Comparison of ENCODE assay signal across 15 cellular contexts in genomic region chr1:22415489-22415888, GRCh38. TPM values are rescaled to one million over a fixed set of nuclear protein-coding genes. Genes with fewer than 3 reads are reported as not detected.
DNase-seq lines count a peak whose midpoint lies in the region; TF ChIP-seq lines count a peak whose summit lies in the region.
"Had no signal": no experiment of that assay in that cellular context is flagged by ENCODE, and none has a peak within 500 bp of the region (broad histone marks: within the 10 kb centered on the region; RNA-seq: fewer than 3 reads in every experiment).

No MANE protein-coding gene starts in this region.

- no peak overlapping the region for H2BK120ac ChIP-seq in mesenchymal stem cell (ENCODE audit: low read depth, low read length)

- intact Hi-C loops in thyroid gland (cut with DNase I) (loop anchor here (10.0 kb wide), 1 partner anchor 311 kb away; no protein-coding TSS in a partner anchor), uterus (cut with DNase I; ENCODE audit: low total_unique reads) (loop anchor here (5.0 kb wide), 1 partner anchor 227 kb away; the partner anchor contains the start of gene C1QC)

- H3K4me1 ChIP-seq in mesenchymal stem cell (ENCODE audit: control insufficient read depth, insufficient read depth, low read depth, low read length) = peaks cover 27% of the 10 kb centered on the region
- H3K4me1 ChIP-seq in thyroid gland = peaks cover 19 to 27% of the 10 kb centered on the region in 2 donors
- peaks cover 0 to 6% of the 10 kb centered on the region in 2 donors for H3K4me1 ChIP-seq in uterus
- H3K4me1 ChIP-seq: HAP-1 had no signal

- H3K27ac ChIP-seq in mesenchymal stem cell (ENCODE audit: low read length, poor library complexity, severe bottlenecking) (no peak overlapping the region), thyroid gland (peak overlapping the region in 2 of 3 donors; percentile 55 to 98), uterus (no peak overlapping the region)
- H3K27ac ChIP-seq: BLaER1, GM23248, HL-60 had no signal

- peak; percentile 46 for DNase-seq in activated CD8-positive, alpha-beta memory T cell treated with anti-CD3 and anti-CD28 coated beads for 24 hours
- no peak for DNase-seq in activated CD8-positive, alpha-beta memory T cell treated with anti-CD3 and anti-CD28 coated beads, Interleukin-2, amount 50 U/mL, for 4 hours
- DNase-seq in NCI-H69 (lab: John Stamatoyannopoulos, UW) (peak; percentile 8), mesenchymal stem cell (no peak), thyroid gland (no peak), NCI-H526 (lab: John Stamatoyannopoulos, UW) (no peak), uterus (no peak)
- DNase-seq in activated CD4-positive, alpha-beta T cell treated with anti-CD3 and anti-CD28 coated beads, Interleukin-2, amount 50 U/mL, for 4 hours = no peak
- DNase-seq: 8988T, Calu3, GM23248, IMR-90 had no signal

- no peak overlapping the region for H3K23ac ChIP-seq in mesenchymal stem cell (ENCODE audit: low read length in 2 of 2)

- no peak overlapping the region for H3K4me2 ChIP-seq in mesenchymal stem cell (ENCODE audit: low read length, poor library complexity, severe bottlenecking)
- H3K4me2 ChIP-seq: BLaER1 had no signal

- no peak overlapping the region for H2BK12ac ChIP-seq in mesenchymal stem cell (ENCODE audit: low read length in 2 of 2)

- no peak overlapping the region for H2BK5ac ChIP-seq in mesenchymal stem cell (ENCODE audit: low read depth, low read length, poor library complexity, severe bottlenecking)

- no peak for TF ChIP-seq POLR2A in thyroid gland (IDR thresholded peaks at IDR 0.05)
- no peak for TF ChIP-seq POLR2A in uterus (IDR thresholded peaks at IDR 0.05)

- H3K18ac ChIP-seq in mesenchymal stem cell (ENCODE audit: low read depth in 1 of 2, low read length in 2 of 2) = no peak overlapping the region

- peaks cover 0 to 13% of the 10 kb centered on the region in 2 experiments for H3K27me3 ChIP-seq in mesenchymal stem cell (ENCODE audit: control insufficient read depth in 1 of 2, insufficient read depth in 1 of 2, low read length in 2 of 2)
- no peaks in the 10 kb centered on the region for H3K27me3 ChIP-seq in thyroid gland
- H3K27me3 ChIP-seq in uterus = no peaks in the 10 kb centered on the region
- H3K27me3 ChIP-seq: BLaER1 had no signal

- no peak overlapping the region for H2BK15ac ChIP-seq in mesenchymal stem cell (ENCODE audit: low read depth, poor library complexity, severe bottlenecking)

- no peak overlapping the region for H3K9ac ChIP-seq in mesenchymal stem cell (ENCODE audit: low read length)
- H3K9ac ChIP-seq: BLaER1, GM23248 had no signal

- H3K9me3 ChIP-seq in mesenchymal stem cell (ENCODE audit: control insufficient read depth, low read length) (no peaks in the 10 kb centered on the region), thyroid gland (no peaks in the 10 kb centered on the region), uterus (no peaks in the 10 kb centered on the region)
- H3K9me3 ChIP-seq: BLaER1, HAP-1 had no signal

- H4K8ac ChIP-seq in mesenchymal stem cell (ENCODE audit: low read length) = no peak overlapping the region

- TF ChIP-seq CTCF in thyroid gland (IDR thresholded peaks at IDR 0.05) (no peak), uterus (IDR thresholded peaks at IDR 0.05) (no peak)

- H2AFZ ChIP-seq in mesenchymal stem cell (ENCODE audit: low read depth, low read length) = no peak overlapping the region
- H2AFZ ChIP-seq: GM23248 had no signal

- H3K36me3 ChIP-seq in mesenchymal stem cell (ENCODE audit: control insufficient read depth in 1 of 2, insufficient read depth in 2 of 2, low read depth in 1 of 2, low read length in 2 of 2) (no peaks in the 10 kb centered on the region), thyroid gland (no peaks in the 10 kb centered on the region), uterus (no peaks in the 10 kb centered on the region)
- H3K36me3 ChIP-seq: BLaER1, HAP-1 had no signal

- no peak overlapping the region for H3K4me3 ChIP-seq in mesenchymal stem cell (ENCODE audit: insufficient read depth in 1 of 2, low read depth in 1 of 2, low read length in 2 of 2)
- H3K4me3 ChIP-seq in thyroid gland (replicated peaks in 1 of 3) = no peak overlapping the region
- no peak overlapping the region for H3K4me3 ChIP-seq in uterus
- H3K4me3 ChIP-seq: BLaER1, GM23248, HAP-1 had no signal

- H3K4ac ChIP-seq in mesenchymal stem cell (ENCODE audit: low read depth in 1 of 2, low read length in 2 of 2) = no peak overlapping the region

- H3K14ac ChIP-seq in mesenchymal stem cell (ENCODE audit: low read length in 2 of 2) = no peak overlapping the region

- no peaks in the 10 kb centered on the region for H3K79me1 ChIP-seq in mesenchymal stem cell (replicated peaks; ENCODE audit: low read length, poor library complexity, severe bottlenecking)

- H4K91ac ChIP-seq in mesenchymal stem cell (ENCODE audit: low read length) = no peak overlapping the region

- peak overlapping the region; percentile 32 for H2AK5ac ChIP-seq in mesenchymal stem cell (ENCODE audit: low read length, severe bottlenecking)

- WGBS in mesenchymal stem cell = 91% methylated on average over 7 of the region's 7 CpGs
- 71 to 78% methylated on average over 4 to 5 of the region's 7 CpGs for WGBS in thyroid gland, 2 donors

RNA-seq across cellular contexts. Expression of gene ZBTB40, which starts 36.2 kb away (rescaled TPM):
- polyA plus RNA-seq in mesenchymal stem cell (2013, experiment 1 of 2) = 8.0 TPM
- polyA plus RNA-seq in mesenchymal stem cell (2013, experiment 2 of 2) = 7.1 TPM
- total RNA-seq in thyroid gland = 10 to 100 TPM; 18.7 to 30.1 (median 23.8) TPM
- total RNA-seq in uterus = 10 to 100 TPM in 3 of 4 donors, 1 to 10 TPM in 1; 8.2 to 34.2 (median 16.6) TPM

Comparison
In these comparisons a context has a peak if more than half of its experiments do, and no peak if none do; other contexts are left out.
1. DNase-seq: peak in activated CD8-positive, alpha-beta memory T cell treated with anti-CD3 and anti-CD28 coated beads for 24 hours (single experiment) and NCI-H69 (single experiment); none in activated CD8-positive, alpha-beta memory T cell treated with anti-CD3 and anti-CD28 coated beads, Interleukin-2, amount 50 U/mL, for 4 hours (single experiment), mesenchymal stem cell (single experiment), thyroid gland (0 of 2), NCI-H526 (0 of 2), uterus (0 of 2) and activated CD4-positive, alpha-beta T cell treated with anti-CD3 and anti-CD28 coated beads, Interleukin-2, amount 50 U/mL, for 4 hours (0 of 2).
2. H3K27ac ChIP-seq: peak in thyroid gland (2 of 3); none in mesenchymal stem cell (single experiment) and uterus (0 of 2).